18 cellular contexts compared by ENCODE assay signal in the genomic region with DNA sequence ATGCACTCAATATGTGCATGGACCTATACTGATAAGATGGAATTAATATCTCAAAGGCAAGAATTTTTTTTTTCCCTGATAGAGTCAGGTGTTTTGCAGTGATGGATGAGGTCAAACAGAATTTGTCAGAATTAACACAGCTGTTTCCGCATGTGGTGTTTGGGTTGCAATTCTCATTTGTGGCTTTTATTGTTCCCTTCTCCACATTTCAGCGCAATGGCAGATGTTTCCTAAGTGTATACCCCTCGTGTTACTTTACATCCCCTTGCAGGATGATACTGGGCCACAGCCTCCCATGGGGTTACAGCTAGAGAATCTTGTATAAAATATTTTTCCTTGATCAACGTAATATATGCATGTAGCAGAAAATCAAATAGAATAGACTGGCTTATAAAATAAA.
DNase-seq lines count a peak whose midpoint lies in the region; ATAC-seq and TF ChIP-seq lines count a peak whose summit lies in the region.
"Had no signal": no experiment of that assay in that cellular context is flagged by ENCODE, and none has a peak within 500 bp of the region (broad histone marks: within the 10 kb centered on the region; RNA-seq: fewer than 3 reads in every experiment).

No MANE protein-coding gene starts in this region.

- H3K27me3 ChIP-seq in SJCRH30 = no peaks in the 10 kb centered on the region
- H3K27me3 ChIP-seq in neural cell (ENCODE audit: insufficient read depth, low read depth, low read length) = no peaks in the 10 kb centered on the region
- H3K27me3 ChIP-seq: MG63 had no signal

- H3K27ac ChIP-seq in SJCRH30 = no peak overlapping the region
- H3K27ac ChIP-seq in neural cell (ENCODE audit: low read length) = peak overlapping the region; percentile 55
- H3K27ac ChIP-seq: KMS-11, PC-9 had no signal

- H3K4me2 ChIP-seq in neural cell (ENCODE audit: low read length) = peak overlapping the region; percentile 29
- H3K4me2 ChIP-seq: KMS-11, PC-9 had no signal

- H4K20me1 ChIP-seq in neural cell (ENCODE audit: insufficient read depth) = no peaks in the 10 kb centered on the region

- ATAC-seq in activated T-cell treated with anti-CD3 and anti-CD28 coated beads, Interleukin-2, amount 50 U/mL, for 72 hours (replicated peaks in 1 of 2) = no peak
- ATAC-seq: T-cell had no signal

- H3K9me3 ChIP-seq in SJCRH30 (replicated peaks) (no peaks in the 10 kb centered on the region), neural cell (ENCODE audit: low read length) (no peaks in the 10 kb centered on the region)
- H3K9me3 ChIP-seq: MG63 had no signal

- no peak overlapping the region for H2AFZ ChIP-seq in neural cell (ENCODE audit: low read depth, low read length)
- H2AFZ ChIP-seq: PC-9 had no signal

- intact Hi-C loops in activated T-helper 2 cell treated with anti-CD3 and anti-CD28 coated beads, Interferon-gamma antibody, Interleukin-2, Interleukin-4, amounts not matched to agents 10 μg/mL and 5 μg/mL and 100 μg/mL, durations not matched to agents 14 hours and 24 hours and 36 hours (cut with micrococcal nuclease) = no loop called here

- TF ChIP-seq RAD21 in neural cell (conservative IDR thresholded peaks at IDR 0.05) = no peak

- no peaks in the 10 kb centered on the region for H3K4me1 Mint-ChIP-seq in activated T-helper 2 cell treated with anti-CD3 and anti-CD28 coated beads, Interferon-gamma antibody, Interleukin-2, Interleukin-4, amounts not matched to agents 10 μg/mL and 5 μg/mL and 100 μg/mL, durations not matched to agents 14 hours and 24 hours and 36 hours (ENCODE audit: low read depth)
- no peaks in the 10 kb centered on the region for H3K4me1 Mint-ChIP-seq in activated T-cell treated with anti-CD3 and anti-CD28 coated beads, Interleukin-2, amount 50 U/mL, for 72 hours (ENCODE audit: low read depth)
- H3K4me1 Mint-ChIP-seq: T-cell had no signal

- H3F3A ChIP-seq in neural cell (ENCODE audit: insufficient read depth, low read length, poor library complexity, severe bottlenecking) = no peaks in the 10 kb centered on the region

- H3K27me3 Mint-ChIP-seq in activated T-helper 2 cell treated with anti-CD3 and anti-CD28 coated beads, Interferon-gamma antibody, Interleukin-2, Interleukin-4, amounts not matched to agents 10 μg/mL and 5 μg/mL and 100 μg/mL, durations not matched to agents 14 hours and 24 hours and 36 hours (ENCODE audit: low read depth) = no peaks in the 10 kb centered on the region
- peaks cover 5% of the 10 kb centered on the region for H3K27me3 Mint-ChIP-seq in activated T-cell treated with anti-CD3 and anti-CD28 coated beads, Interleukin-2, amount 50 U/mL, for 72 hours (ENCODE audit: low read depth)
- H3K27me3 Mint-ChIP-seq: T-cell had no signal

- no peak overlapping the region for H3K9ac ChIP-seq in neural cell (ENCODE audit: low read length)
- H3K9ac ChIP-seq: KMS-11 had no signal

- TF ChIP-seq EP300 in neural cell (conservative IDR thresholded peaks at IDR 0.05; ENCODE audit: poor library complexity, severe bottlenecking) = peak; percentile 1

- peak in 2 of 3 experiments; percentile 10 to 64 for DNase-seq in NCI-H1417 (lab: John Stamatoyannopoulos, UW)
- DNase-seq in NCI-H1417 treated with DMSO at 0.1 percent for 48 hours (lab: John Stamatoyannopoulos, UW) = no peak
- DNase-seq in MV-4-11 (lab: John Stamatoyannopoulos, UW) = peak; percentile 15
- DNase-seq in SJCRH30 = peak; percentile 38 to 70
- no peak for DNase-seq in islet precursor cell
- DNase-seq in activated T-helper 2 cell treated with anti-CD3 and anti-CD28 coated beads, Interferon-gamma antibody, Interleukin-2, Interleukin-4, amounts not matched to agents 10 μg/mL and 5 μg/mL and 100 μg/mL, durations not matched to agents 14 hours and 24 hours and 36 hours (ENCODE audit: low spot score) = no peak
- no peak for DNase-seq in activated T-cell treated with anti-CD3 and anti-CD28 coated beads, Interleukin-2, amount 50 U/mL, for 72 hours
- DNase-seq: C1 segment of cervical spinal cord, GF-D8, GOT3, MG63, NCI-H1105 treated with DMSO at 0.1 percent for 48 hours, NCI-H2029, NCI-H345, PC-9, T-cell had no signal

- no peaks in the 10 kb centered on the region for H3K36me3 Mint-ChIP-seq in activated T-helper 2 cell treated with anti-CD3 and anti-CD28 coated beads, Interferon-gamma antibody, Interleukin-2, Interleukin-4, amounts not matched to agents 10 μg/mL and 5 μg/mL and 100 μg/mL, durations not matched to agents 14 hours and 24 hours and 36 hours (ENCODE audit: low read depth)
- no peaks in the 10 kb centered on the region for H3K36me3 Mint-ChIP-seq in activated T-cell treated with anti-CD3 and anti-CD28 coated beads, Interleukin-2, amount 50 U/mL, for 72 hours (ENCODE audit: insufficient read depth in 2 of 2)
- H3K36me3 Mint-ChIP-seq: T-cell had no signal

- no peaks in the 10 kb centered on the region for H3K36me3 ChIP-seq in SJCRH30
- no peaks in the 10 kb centered on the region for H3K36me3 ChIP-seq in neural cell (ENCODE audit: insufficient read depth, low read length)
- H3K36me3 ChIP-seq: MG63 had no signal

- peaks cover 8% of the 10 kb centered on the region for H3K9me3 Mint-ChIP-seq in activated T-helper 2 cell treated with anti-CD3 and anti-CD28 coated beads, Interferon-gamma antibody, Interleukin-2, Interleukin-4, amounts not matched to agents 10 μg/mL and 5 μg/mL and 100 μg/mL, durations not matched to agents 14 hours and 24 hours and 36 hours
- H3K9me3 Mint-ChIP-seq in activated T-cell treated with anti-CD3 and anti-CD28 coated beads, Interleukin-2, amount 50 U/mL, for 72 hours = peaks cover 2 to 6% of the 10 kb centered on the region in 2 donors

- H3K4me3 Mint-ChIP-seq in activated T-helper 2 cell treated with anti-CD3 and anti-CD28 coated beads, Interferon-gamma antibody, Interleukin-2, Interleukin-4, amounts not matched to agents 10 μg/mL and 5 μg/mL and 100 μg/mL, durations not matched to agents 14 hours and 24 hours and 36 hours (ENCODE audit: low read depth) = no peak overlapping the region
- no peak overlapping the region for H3K4me3 Mint-ChIP-seq in activated T-cell treated with anti-CD3 and anti-CD28 coated beads, Interleukin-2, amount 50 U/mL, for 72 hours
- H3K4me3 Mint-ChIP-seq: T-cell had no signal

- H3K9me2 ChIP-seq in neural cell (ENCODE audit: insufficient read depth, low read length) = no peaks in the 10 kb centered on the region

- no peak for TF ChIP-seq CTCF in neural cell (IDR thresholded peaks at IDR 0.05; ENCODE audit: poor library complexity, severe bottlenecking)

- no peaks in the 10 kb centered on the region for H3K79me2 ChIP-seq in neural cell (replicated peaks; ENCODE audit: insufficient read depth, low read length)

- no peak overlapping the region for H3K27ac Mint-ChIP-seq in activated T-helper 2 cell treated with anti-CD3 and anti-CD28 coated beads, Interferon-gamma antibody, Interleukin-2, Interleukin-4, amounts not matched to agents 10 μg/mL and 5 μg/mL and 100 μg/mL, durations not matched to agents 14 hours and 24 hours and 36 hours
- H3K27ac Mint-ChIP-seq in activated T-cell treated with anti-CD3 and anti-CD28 coated beads, Interleukin-2, amount 50 U/mL, for 72 hours = no peak overlapping the region
- H3K27ac Mint-ChIP-seq: T-cell had no signal

- H3K4me1 ChIP-seq in SJCRH30 = peaks cover 17% of the 10 kb centered on the region

- H3K4me3 ChIP-seq in SJCRH30 = no peak overlapping the region
- H3K4me3 ChIP-seq in neural cell (ENCODE audit: low read length) = peak overlapping the region; percentile 47
- H3K4me3 ChIP-seq: MG63, PC-9 had no signal

TF ChIP-seq in neural cell, 6 proteins besides CTCF, POLR2A, EP300 and RAD21:
- TF ChIP-seq, protein P1, sequence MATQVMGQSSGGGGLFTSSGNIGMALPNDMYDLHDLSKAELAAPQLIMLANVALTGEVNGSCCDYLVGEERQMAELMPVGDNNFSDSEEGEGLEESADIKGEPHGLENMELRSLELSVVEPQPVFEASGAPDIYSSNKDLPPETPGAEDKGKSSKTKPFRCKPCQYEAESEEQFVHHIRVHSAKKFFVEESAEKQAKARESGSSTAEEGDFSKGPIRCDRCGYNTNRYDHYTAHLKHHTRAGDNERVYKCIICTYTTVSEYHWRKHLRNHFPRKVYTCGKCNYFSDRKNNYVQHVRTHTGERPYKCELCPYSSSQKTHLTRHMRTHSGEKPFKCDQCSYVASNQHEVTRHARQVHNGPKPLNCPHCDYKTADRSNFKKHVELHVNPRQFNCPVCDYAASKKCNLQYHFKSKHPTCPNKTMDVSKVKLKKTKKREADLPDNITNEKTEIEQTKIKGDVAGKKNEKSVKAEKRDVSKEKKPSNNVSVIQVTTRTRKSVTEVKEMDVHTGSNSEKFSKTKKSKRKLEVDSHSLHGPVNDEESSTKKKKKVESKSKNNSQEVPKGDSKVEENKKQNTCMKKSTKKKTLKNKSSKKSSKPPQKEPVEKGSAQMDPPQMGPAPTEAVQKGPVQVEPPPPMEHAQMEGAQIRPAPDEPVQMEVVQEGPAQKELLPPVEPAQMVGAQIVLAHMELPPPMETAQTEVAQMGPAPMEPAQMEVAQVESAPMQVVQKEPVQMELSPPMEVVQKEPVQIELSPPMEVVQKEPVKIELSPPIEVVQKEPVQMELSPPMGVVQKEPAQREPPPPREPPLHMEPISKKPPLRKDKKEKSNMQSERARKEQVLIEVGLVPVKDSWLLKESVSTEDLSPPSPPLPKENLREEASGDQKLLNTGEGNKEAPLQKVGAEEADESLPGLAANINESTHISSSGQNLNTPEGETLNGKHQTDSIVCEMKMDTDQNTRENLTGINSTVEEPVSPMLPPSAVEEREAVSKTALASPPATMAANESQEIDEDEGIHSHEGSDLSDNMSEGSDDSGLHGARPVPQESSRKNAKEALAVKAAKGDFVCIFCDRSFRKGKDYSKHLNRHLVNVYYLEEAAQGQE (IDR thresholded peaks at IDR 0.05; ENCODE audit: borderline replicate concordance) = no peak
- TF ChIP-seq SMC3 (conservative IDR thresholded peaks at IDR 0.05; ENCODE audit: poor library complexity) (no peak), EZH2 (IDR thresholded peaks at IDR 0.05; ENCODE audit: borderline replicate concordance, insufficient read depth, low read length, poor library complexity, severe bottlenecking) (no peak), TAF1 (IDR thresholded peaks at IDR 0.05; ENCODE audit: low read depth) (no peak), POLR2AphosphoS5 (IDR thresholded peaks at IDR 0.05) (no peak), MXI1 (conservative IDR thresholded peaks at IDR 0.05; ENCODE audit: poor library complexity, severe bottlenecking) (no peak)

Comparison
In these comparisons a context has a peak if more than half of its experiments do, and no peak if none do; other contexts are left out.
1. DNase-seq: peak in NCI-H1417 (2 of 3), MV-4-11 (single experiment) and SJCRH30 (2 of 2); none in NCI-H1417 treated with DMSO at 0.1 percent for 48 hours (single experiment), islet precursor cell (single experiment), activated T-helper 2 cell treated with anti-CD3 and anti-CD28 coated beads, Interferon-gamma antibody, Interleukin-2, Interleukin-4, amounts not matched to agents 10 μg/mL and 5 μg/mL and 100 μg/mL, durations not matched to agents 14 hours and 24 hours and 36 hours (single experiment) and activated T-cell treated with anti-CD3 and anti-CD28 coated beads, Interleukin-2, amount 50 U/mL, for 72 hours (0 of 2).